In genomic region chr19:14096272-14096992, GRCh38 we compare ENCODE assay signal across 1 cellular context.
TF ChIP-seq lines count a peak whose summit lies in the region.

No MANE protein-coding gene starts in this region.

TF ChIP-seq in HCT116, 20 proteins besides CTCF, POLR2A, EP300 and RAD21 (continued from another document):
- no peak for TF ChIP-seq REST (IDR thresholded peaks at IDR 0.05; ENCODE audit: low read depth)
- no peak for TF ChIP-seq EZH2phosphoT487 (IDR thresholded peaks at IDR 0.05; ENCODE audit: borderline replicate concordance)
- no peak for TF ChIP-seq ZBTB33 (IDR thresholded peaks at IDR 0.05; ENCODE audit: extremely low read depth, insufficient replicate concordance, low read length)
- TF ChIP-seq FOSL1 (IDR thresholded peaks at IDR 0.05; ENCODE audit: low read depth) = no peak
- no peak for TF ChIP-seq YY1 (IDR thresholded peaks at IDR 0.05; ENCODE audit: extremely low read depth, insufficient replicate concordance, low read depth, low read length)
- TF ChIP-seq SIN3A (IDR thresholded peaks at IDR 0.05; ENCODE audit: low read depth) = no peak
- TF ChIP-seq EGR1 (IDR thresholded peaks at IDR 0.05; ENCODE audit: low read depth) = no peak
- TF ChIP-seq ELF1 (IDR thresholded peaks at IDR 0.05; ENCODE audit: borderline replicate concordance, low read depth) = no peak
- no peak for TF ChIP-seq SP1 (IDR thresholded peaks at IDR 0.05; ENCODE audit: low read depth)
- TF ChIP-seq CEBPB (IDR thresholded peaks at IDR 0.05; ENCODE audit: low read depth) = no peak
- no peak for TF ChIP-seq ZFX (IDR thresholded peaks at IDR 0.05)
TF ChIP-seq in HCT116: peak in this region for 0.
